28 cellular contexts compared by ENCODE assay signal in genomic region chr5:115800108-115800507, GRCh38. TPM values are rescaled to one million over a fixed set of nuclear protein-coding genes. Genes with fewer than 3 reads are reported as not detected.
"Had no signal": no experiment of that assay in that cellular context is flagged by ENCODE, and none has a peak within 500 bp of the region (broad histone marks: within the 10 kb centered on the region; RNA-seq: fewer than 3 reads in every experiment).

No MANE protein-coding gene starts in this region.

- H3K4me3 ChIP-seq: ascending aorta, cardiac muscle cell, K562, Peyer's patch had no signal

- H3K9me3 ChIP-seq: ascending aorta, Peyer's patch had no signal

- DNase-seq: activated CD4-positive, alpha-beta T cell treated with anti-CD3 and anti-CD28 coated beads, Interleukin-2, amount 10 ng/mL, durations not matched to agents 24 days and 14 days; activated CD4-positive, alpha-beta T cell treated with anti-CD3 and anti-CD28 coated beads, Interleukin-2, amount 50 U/mL, for 4 hours; activated CD8-positive, alpha-beta T cell treated with anti-CD3 and anti-CD28 coated beads for 36 hours; activated gamma-delta T cell; activated naive CD4-positive, alpha-beta T cell treated with Interleukin-2 at 50 U/mL for 16 hours; activated naive CD8-positive, alpha-beta T cell treated with anti-CD3 and anti-CD28 coated beads, Interleukin-2, amount 10 ng/mL, durations not matched to agents 7 days and 5 days; activated T-cell treated with anti-CD3 and anti-CD28 coated beads, Interleukin-2, amount 50 U/mL, for 1 hour; activated T-cell treated with anti-CD3 and anti-CD28 coated beads, Interleukin-2, amount 50 U/mL, for 72 hours; amygdala; NCI-H1092 treated with DMSO at 0.1 percent for 48 hours; NCI-H146; NCI-H187; NCI-H2029 treated with DMSO at 0.1 percent for 48 hours; NCI-H2107; NCI-H2171; NCI-H510A; NCI-H748 treated with DMSO at 0.1 percent for 48 hours; NK-92 treated with Interleukin-12 subunit alpha and Interleukin-12 subunit beta, amount 100 ng/mL, for 24 hours; Peyer's patch; RPMI8226; SW 1271; T-helper 1 cell; T-helper 2 cell; T-helper 9 cell had no signal

- H3K27ac ChIP-seq: ascending aorta, cardiac muscle cell, Peyer's patch had no signal

- ATAC-seq: activated CD8-positive, alpha-beta T cell treated with anti-CD3 and anti-CD28 coated beads for 36 hours; activated T-cell treated with anti-CD3 and anti-CD28 coated beads, Interleukin-2, amount 50 U/mL, for 72 hours; K562; PC-3 had no signal

- H3K27me3 ChIP-seq: ascending aorta, cardiac muscle cell, Peyer's patch had no signal

- H3K4me1 ChIP-seq: ascending aorta, Peyer's patch had no signal

- H3K36me3 ChIP-seq: cardiac muscle cell, Peyer's patch had no signal

RNA-seq across cellular contexts. Expression of gene CDO1, which starts 16.4 kb away (rescaled TPM):
- total RNA-seq: PC-3 had no signal
